ENCODE assay signal across 12 cellular contexts in genomic region chr4:12926189-12927066, GRCh38.
A peak's percentile ranks its signal among the peaks of the same experiment; 100 is the strongest.
DNase-seq lines count a peak whose midpoint lies in the region; ATAC-seq and TF ChIP-seq lines count a peak whose summit lies in the region.
"Had no signal": no experiment of that assay in that cellular context is flagged by ENCODE, and none has a peak within 500 bp of the region (broad histone marks: within the 10 kb centered on the region; RNA-seq: fewer than 3 reads in every experiment).

No MANE protein-coding gene starts in this region.

- no peak overlapping the region for H3K4me3 ChIP-seq in hepatocyte

- peaks cover 27% of the 10 kb centered on the region for H3K4me1 ChIP-seq in hepatocyte (ENCODE audit: insufficient read depth)

- no peak overlapping the region for H3K4me3 Mint-ChIP-seq in T-helper 2 cell treated with Interferon-gamma antibody and Interleukin-4, amounts not matched to agents 5 μg/mL and 100 μg/mL, for 36 hours
- H3K4me3 Mint-ChIP-seq: activated T-cell treated with anti-CD3 and anti-CD28 coated beads, Interleukin-2, amount 50 U/mL, for 24 hours had no signal

- no peaks in the 10 kb centered on the region for H3K79me2 ChIP-seq in hepatocyte

- no peaks in the 10 kb centered on the region for H3K36me3 ChIP-seq in hepatocyte (replicated peaks; ENCODE audit: insufficient read depth, low read depth)

- no peak for DNase-seq in hepatocyte (ENCODE audit: low spot score)
- DNase-seq in G401 (ENCODE audit: low spot score) = no peak
- DNase-seq in T-helper 2 cell treated with Interferon-gamma antibody and Interleukin-4, amounts not matched to agents 5 μg/mL and 100 μg/mL, for 36 hours (ENCODE audit: low spot score) = no peak
- DNase-seq: activated CD4-positive, CD25-positive, alpha-beta regulatory T cell treated with anti-CD3 and anti-CD28 coated beads, Interleukin-2, amount 50 U/mL, for 72 hours; activated T-cell treated with anti-CD3 and anti-CD28 coated beads, Interleukin-2, amount 50 U/mL, for 24 hours; amygdala; NCI-H1694 treated with DMSO at 0.1 percent for 48 hours had no signal

- no peak for TF ChIP-seq POLR2A in GM18505 (IDR thresholded peaks at IDR 0.05; ENCODE audit: borderline replicate concordance, extremely low read depth, insufficient read depth, insufficient read length)

- H3K9me3 ChIP-seq in hepatocyte (ENCODE audit: low read depth) = no peaks in the 10 kb centered on the region

- no peaks in the 10 kb centered on the region for H3K36me3 Mint-ChIP-seq in T-helper 2 cell treated with Interferon-gamma antibody and Interleukin-4, amounts not matched to agents 5 μg/mL and 100 μg/mL, for 36 hours (ENCODE audit: low read depth)

- H3K4me2 ChIP-seq in hepatocyte = no peak overlapping the region

- ATAC-seq in GM18505 (IDR thresholded peaks at IDR 0.05; ENCODE audit: unreplicated experiment) (peak; percentile 56), GM19463 (IDR thresholded peaks at IDR 0.05; ENCODE audit: unreplicated experiment) (peak; percentile 84), HG03520 (IDR thresholded peaks at IDR 0.05; ENCODE audit: unreplicated experiment) (peak; percentile 93), HG03108 (IDR thresholded peaks at IDR 0.05; ENCODE audit: unreplicated experiment) (no peak), HG02588 (IDR thresholded peaks at IDR 0.05; ENCODE audit: unreplicated experiment) (no peak)

- no peaks in the 10 kb centered on the region for H3K27me3 Mint-ChIP-seq in T-helper 2 cell treated with Interferon-gamma antibody and Interleukin-4, amounts not matched to agents 5 μg/mL and 100 μg/mL, for 36 hours (ENCODE audit: low read depth)
- H3K27me3 Mint-ChIP-seq: activated T-cell treated with anti-CD3 and anti-CD28 coated beads, Interleukin-2, amount 50 U/mL, for 24 hours had no signal

- in situ Hi-C loops in G401 (cut with HindIII; ENCODE audit: low sequenced_read_pairs) = no loop called here

- no peak overlapping the region for H3K27ac Mint-ChIP-seq in T-helper 2 cell treated with Interferon-gamma antibody and Interleukin-4, amounts not matched to agents 5 μg/mL and 100 μg/mL, for 36 hours
- H3K27ac Mint-ChIP-seq: activated T-cell treated with anti-CD3 and anti-CD28 coated beads, Interleukin-2, amount 50 U/mL, for 24 hours had no signal

- H3K4me1 Mint-ChIP-seq in T-helper 2 cell treated with Interferon-gamma antibody and Interleukin-4, amounts not matched to agents 5 μg/mL and 100 μg/mL, for 36 hours (ENCODE audit: low read depth) = no peaks in the 10 kb centered on the region

- no peaks in the 10 kb centered on the region for H3K9me3 Mint-ChIP-seq in T-helper 2 cell treated with Interferon-gamma antibody and Interleukin-4, amounts not matched to agents 5 μg/mL and 100 μg/mL, for 36 hours
- H3K9me3 Mint-ChIP-seq: activated T-cell treated with anti-CD3 and anti-CD28 coated beads, Interleukin-2, amount 50 U/mL, for 24 hours had no signal

- WGBS in hepatocyte (ENCODE audit: low lambda C conversion rate, missing lambda C conversion rate) = 70% methylated on average over 5 of the region's 5 CpGs

- no peaks in the 10 kb centered on the region for H3K9me2 ChIP-seq in hepatocyte (replicated peaks; ENCODE audit: insufficient read depth)

- no peak for TF ChIP-seq CTCF in hepatocyte (IDR thresholded peaks at IDR 0.05; ENCODE audit: poor library complexity)

- no peaks in the 10 kb centered on the region for H4K20me1 ChIP-seq in hepatocyte (ENCODE audit: insufficient read depth, poor library complexity, severe bottlenecking)

- peak overlapping the region; percentile 48 for H3K27ac ChIP-seq in hepatocyte

- no peak overlapping the region for H2AFZ ChIP-seq in hepatocyte

- H3K27me3 ChIP-seq in hepatocyte = no peaks in the 10 kb centered on the region

Comparison
In these comparisons a context has a peak if more than half of its experiments do, and no peak if none do; other contexts are left out.
1. ATAC-seq: peak in GM18505 (single experiment), GM19463 (single experiment) and HG03520 (single experiment); none in HG03108 (single experiment) and HG02588 (single experiment).